In the genomic region with DNA sequence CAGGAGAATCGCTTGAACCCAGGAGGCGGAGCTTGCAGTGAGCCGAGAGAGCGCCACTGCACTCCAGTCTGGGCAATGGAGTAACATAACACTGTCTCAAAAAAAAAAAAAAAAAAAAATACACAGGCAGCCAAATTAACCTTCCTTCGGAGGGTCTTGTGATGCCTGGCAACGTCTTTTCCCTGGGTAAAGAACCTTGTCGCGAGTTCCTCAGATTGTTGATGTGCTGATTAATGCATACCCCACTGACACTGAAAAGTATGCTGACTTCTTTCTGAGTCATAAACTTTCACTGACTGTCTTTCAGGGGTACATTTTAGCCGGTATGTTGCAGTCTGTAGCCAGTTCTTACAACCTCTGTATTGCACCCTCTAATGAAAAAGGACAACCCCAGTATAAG, we compare ENCODE assay signal across 24 cellular contexts.
DNase-seq lines count a peak whose midpoint lies in the region; ATAC-seq, FAIRE-seq and TF ChIP-seq lines count a peak whose summit lies in the region.
"Had no signal": no experiment of that assay in that cellular context is flagged by ENCODE, and none has a peak within 500 bp of the region (broad histone marks: within the 10 kb centered on the region; RNA-seq: fewer than 3 reads in every experiment).

No MANE protein-coding gene starts in this region.

- no peaks in the 10 kb centered on the region for H3K36me3 ChIP-seq in ACC112 (ENCODE audit: insufficient read depth, low read length)
- no peaks in the 10 kb centered on the region for H3K36me3 ChIP-seq in bronchial epithelial cell (ENCODE audit: control insufficient read depth, insufficient read depth, low read length)
- H3K36me3 ChIP-seq in mesenchymal stem cell (ENCODE audit: control insufficient read depth in 1 of 2, insufficient read depth in 2 of 2, low read depth in 1 of 2, low read length in 2 of 2) = no peaks in the 10 kb centered on the region
- H3K36me3 ChIP-seq: breast epithelium, right atrium auricular region had no signal

- ATAC-seq in GM19328 (IDR thresholded peaks at IDR 0.05; ENCODE audit: unreplicated experiment) (no peak), HG03139 (IDR thresholded peaks at IDR 0.05; ENCODE audit: unreplicated experiment) (no peak)
- ATAC-seq: activated CD8-positive, alpha-beta memory T cell treated with anti-CD3 and anti-CD28 coated beads, Interleukin-2, amount 10 ng/mL, durations not matched to agents 7 days and 5 days; Right ventricle myocardium inferior had no signal

- no peak overlapping the region for H2BK120ac ChIP-seq in mesenchymal stem cell (ENCODE audit: low read depth, low read length)

- no peaks in the 10 kb centered on the region for H3K27me3 ChIP-seq in ACC112 (ENCODE audit: insufficient read depth, low read length)
- no peaks in the 10 kb centered on the region for H3K27me3 ChIP-seq in bronchial epithelial cell (ENCODE audit: control insufficient read depth, insufficient read depth, low read length)
- peaks cover 0 to 21% of the 10 kb centered on the region in 2 experiments for H3K27me3 ChIP-seq in mesenchymal stem cell (ENCODE audit: control insufficient read depth in 1 of 2, insufficient read depth in 1 of 2, low read length in 2 of 2)
- H3K27me3 ChIP-seq: BLaER1 treated with 17β-estradiol and CSF1 and Interleukin-3, amounts not matched to agents 10 nM and 100 nM; breast epithelium; hepatocyte; right atrium auricular region had no signal

- H3K14ac ChIP-seq in mesenchymal stem cell (ENCODE audit: low read length in 2 of 2) = no peak overlapping the region

- H3K4me2 ChIP-seq in mesenchymal stem cell (ENCODE audit: low read length, poor library complexity, severe bottlenecking) = peak overlapping the region; percentile 54
- H3K4me2 ChIP-seq: BLaER1 treated with 17β-estradiol and CSF1 and Interleukin-3, amounts not matched to agents 10 nM and 100 nM; hepatocyte had no signal

- no peak overlapping the region for H3K18ac ChIP-seq in mesenchymal stem cell (ENCODE audit: low read depth in 1 of 2, low read length in 2 of 2)

- H3K27me3 Mint-ChIP-seq in activated naive CD8-positive, alpha-beta T cell treated with anti-CD3 and anti-CD28 coated beads for 36 hours = no peaks in the 10 kb centered on the region

- no peak overlapping the region for H4K91ac ChIP-seq in mesenchymal stem cell (ENCODE audit: low read length)

- H3K9ac ChIP-seq in mesenchymal stem cell (ENCODE audit: low read length) = no peak overlapping the region
- H3K9ac ChIP-seq: BLaER1 treated with 17β-estradiol and CSF1 and Interleukin-3, amounts not matched to agents 10 nM and 100 nM had no signal

- H2AK5ac ChIP-seq in mesenchymal stem cell (ENCODE audit: low read length, severe bottlenecking) = no peak overlapping the region

- no peak overlapping the region for H3K23ac ChIP-seq in mesenchymal stem cell (ENCODE audit: low read length in 2 of 2)

- no peak overlapping the region for H4K8ac ChIP-seq in mesenchymal stem cell (ENCODE audit: low read length)

- FAIRE-seq in bronchial epithelial cell (lab: Jason Lieb, UNC) = no peak

- H3K4me1 Mint-ChIP-seq in activated naive CD8-positive, alpha-beta T cell treated with anti-CD3 and anti-CD28 coated beads for 36 hours = peaks cover 9% of the 10 kb centered on the region

- H3K4me1 ChIP-seq in ACC112 (ENCODE audit: control insufficient read depth, insufficient read depth, low read length, unreplicated experiment) (peaks cover 3% of the 10 kb centered on the region), mesenchymal stem cell (ENCODE audit: control insufficient read depth, insufficient read depth, low read depth, low read length) (peaks cover 8% of the 10 kb centered on the region)
- H3K4me1 ChIP-seq: right atrium auricular region had no signal

- no peaks in the 10 kb centered on the region for H3K79me2 ChIP-seq in ACC112 (ENCODE audit: control insufficient read depth, insufficient read depth, low read length, unreplicated experiment)
- H3K79me2 ChIP-seq: hepatocyte had no signal

- no peak overlapping the region for H3K4ac ChIP-seq in mesenchymal stem cell (ENCODE audit: low read depth in 1 of 2, low read length in 2 of 2)

- peak overlapping the region; percentile 46 for H2AFZ ChIP-seq in ACC112 (ENCODE audit: low read length, unreplicated experiment)
- H2AFZ ChIP-seq in mesenchymal stem cell (ENCODE audit: low read depth, low read length) = no peak overlapping the region
- H2AFZ ChIP-seq: hepatocyte had no signal

- no peak overlapping the region for H2BK15ac ChIP-seq in mesenchymal stem cell (ENCODE audit: low read depth, poor library complexity, severe bottlenecking)

- no peak overlapping the region for H2BK5ac ChIP-seq in mesenchymal stem cell (ENCODE audit: low read depth, low read length, poor library complexity, severe bottlenecking)

- H3K79me1 ChIP-seq in mesenchymal stem cell (replicated peaks; ENCODE audit: low read length, poor library complexity, severe bottlenecking) = peaks cover 2% of the 10 kb centered on the region

- no peak overlapping the region for H2BK12ac ChIP-seq in mesenchymal stem cell (ENCODE audit: low read length in 2 of 2)

- WGBS in mesenchymal stem cell = 54% methylated on average over 9 of the region's 9 CpGs

- no peaks in the 10 kb centered on the region for H3K9me3 ChIP-seq in mesenchymal stem cell (ENCODE audit: control insufficient read depth, low read length)
- H3K9me3 ChIP-seq: BLaER1 treated with 17β-estradiol and CSF1 and Interleukin-3, amounts not matched to agents 10 nM and 100 nM; breast epithelium; right atrium auricular region had no signal

- H3K27ac Mint-ChIP-seq in activated naive CD8-positive, alpha-beta T cell treated with anti-CD3 and anti-CD28 coated beads for 36 hours = no peak overlapping the region
- H3K27ac Mint-ChIP-seq: activated CD4-positive, alpha-beta T cell treated with anti-CD3 and anti-CD28 coated beads, Interleukin-2, amount 10 ng/mL, durations not matched to agents 24 days and 14 days; activated CD8-positive, alpha-beta memory T cell treated with anti-CD3 and anti-CD28 coated beads, Interleukin-2, amount 10 ng/mL, durations not matched to agents 7 days and 5 days; dendritic cell treated with granulocyte-macrophage colony-stimulating factor and Interleukin-4, amounts not matched to agents 40 ng/mL and 50 ng/mL, for 4 days had no signal

- no peak for TF ChIP-seq CTCF in bronchial epithelial cell (IDR thresholded peaks at IDR 0.05; ENCODE audit: insufficient read depth, low read length, severe bottlenecking)

- H3K27ac ChIP-seq in ACC112 (ENCODE audit: low read depth, low read length) (no peak overlapping the region; the same call in 1 of the 2 replicates), mesenchymal stem cell (ENCODE audit: low read length, poor library complexity, severe bottlenecking) (peak overlapping the region; percentile 48)
- H3K27ac ChIP-seq: BLaER1 treated with 17β-estradiol and CSF1 and Interleukin-3, amounts not matched to agents 10 nM and 100 nM; breast epithelium; hepatocyte; right atrium auricular region had no signal

- H3K9me3 Mint-ChIP-seq in activated naive CD8-positive, alpha-beta T cell treated with anti-CD3 and anti-CD28 coated beads for 36 hours = no peaks in the 10 kb centered on the region
- H3K9me3 Mint-ChIP-seq: activated CD4-positive, alpha-beta T cell treated with anti-CD3 and anti-CD28 coated beads, Interleukin-2, amount 10 ng/mL, durations not matched to agents 24 days and 14 days; dendritic cell treated with granulocyte-macrophage colony-stimulating factor and Interleukin-4, amounts not matched to agents 40 ng/mL and 50 ng/mL, for 4 days had no signal

- H3K36me3 Mint-ChIP-seq in activated naive CD8-positive, alpha-beta T cell treated with anti-CD3 and anti-CD28 coated beads for 36 hours = peaks cover 6% of the 10 kb centered on the region
- H3K36me3 Mint-ChIP-seq: activated CD8-positive, alpha-beta memory T cell treated with anti-CD3 and anti-CD28 coated beads, Interleukin-2, amount 10 ng/mL, durations not matched to agents 7 days and 5 days had no signal

- peak; percentile 16 for DNase-seq in HS-5 (ENCODE audit: low read depth)
- DNase-seq in bronchial epithelial cell (ENCODE audit: low read depth) = peak; percentile 33
- no peak for DNase-seq in mesenchymal stem cell
- DNase-seq in activated naive CD8-positive, alpha-beta T cell treated with anti-CD3 and anti-CD28 coated beads for 36 hours = no peak
- DNase-seq in DMS79 (lab: John Stamatoyannopoulos, UW) = no peak
- DNase-seq: activated CD4-positive, alpha-beta T cell treated with anti-CD3 and anti-CD28 coated beads, Interleukin-2, amount 10 ng/mL, durations not matched to agents 24 days and 14 days; activated CD8-positive, alpha-beta memory T cell treated with anti-CD3 and anti-CD28 coated beads, Interleukin-2, amount 10 ng/mL, durations not matched to agents 7 days and 5 days; foreskin melanocyte; Kasumi-1; NCI-H1092; NCI-H2081 treated with DMSO at 0.1 percent for 48 hours; NCI-H524 treated with DMSO at 0.1 percent for 48 hours; occipital lobe; SW 1271 had no signal

- H3K4me3 ChIP-seq in ACC112 (ENCODE audit: low read depth, low read length) (no peak overlapping the region), bronchial epithelial cell (ENCODE audit: low read depth, low read length) (no peak overlapping the region), mesenchymal stem cell (ENCODE audit: insufficient read depth in 1 of 2, low read depth in 1 of 2, low read length in 2 of 2) (no peak overlapping the region)
- H3K4me3 ChIP-seq: BLaER1 treated with 17β-estradiol and CSF1 and Interleukin-3, amounts not matched to agents 10 nM and 100 nM; breast epithelium; hepatocyte; lung; right atrium auricular region had no signal

- no peak overlapping the region for H3K4me3 Mint-ChIP-seq in activated naive CD8-positive, alpha-beta T cell treated with anti-CD3 and anti-CD28 coated beads for 36 hours
- H3K4me3 Mint-ChIP-seq: activated CD4-positive, alpha-beta T cell treated with anti-CD3 and anti-CD28 coated beads, Interleukin-2, amount 10 ng/mL, durations not matched to agents 24 days and 14 days; activated CD8-positive, alpha-beta memory T cell treated with anti-CD3 and anti-CD28 coated beads, Interleukin-2, amount 10 ng/mL, durations not matched to agents 7 days and 5 days; dendritic cell treated with granulocyte-macrophage colony-stimulating factor and Interleukin-4, amounts not matched to agents 40 ng/mL and 50 ng/mL, for 4 days had no signal

Comparison
In these comparisons a context has a peak if more than half of its experiments do, and no peak if none do; other contexts are left out.
1. DNase-seq: peak in HS-5 (single experiment) and bronchial epithelial cell (single experiment); none in mesenchymal stem cell (single experiment), activated naive CD8-positive, alpha-beta T cell treated with anti-CD3 and anti-CD28 coated beads for 36 hours (single experiment) and DMS79 (single experiment).